In the genomic region with DNA sequence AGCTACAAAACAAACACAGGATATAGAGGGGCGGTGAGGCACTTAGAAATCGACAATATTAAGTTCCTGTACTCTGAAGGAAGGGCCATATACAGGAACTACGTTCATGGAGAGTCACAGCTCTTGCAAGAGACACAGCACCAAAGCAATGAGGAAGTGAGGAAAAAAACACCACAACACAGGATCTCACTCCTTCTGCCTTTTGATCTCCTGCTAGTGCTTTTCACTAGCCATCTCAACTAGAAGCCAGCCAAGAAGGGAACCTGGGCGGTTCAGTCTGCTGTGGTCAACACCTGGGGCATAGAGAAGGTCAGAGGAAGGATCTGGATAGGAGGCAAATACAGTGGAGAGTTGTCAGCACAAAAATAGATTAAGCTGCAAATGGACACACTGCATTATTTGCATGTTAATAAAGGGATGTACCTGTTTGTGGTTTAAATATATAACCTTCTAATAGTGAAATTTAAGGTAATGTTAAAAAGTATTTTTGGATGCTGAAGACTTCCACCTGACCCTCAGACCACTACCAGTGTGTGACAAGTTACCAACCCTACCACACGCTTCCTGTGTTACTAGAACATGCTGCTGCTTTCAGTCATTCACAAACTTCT, we compare ENCODE assay signal across 9 cellular contexts.
A peak's percentile ranks its signal among the peaks of the same experiment; 100 is the strongest.
DNase-seq lines count a peak whose midpoint lies in the region; ATAC-seq and TF ChIP-seq lines count a peak whose summit lies in the region.
"Had no signal": no experiment of that assay in that cellular context is flagged by ENCODE, and none has a peak within 500 bp of the region (broad histone marks: within the 10 kb centered on the region; RNA-seq: fewer than 3 reads in every experiment).

No MANE protein-coding gene starts in this region.

- POLR2A ChIA-PET in activated CD4-positive, alpha-beta T cell treated with anti-CD3 and anti-CD28 coated beads, Interleukin-2, amount 10 ng/mL, durations not matched to agents 7 days and 5 days (lab: Charles Lee), result interaction anchor here (0.7 kb wide), 1 partner anchor 143 kb away, joined by 4 read pairs; no protein-coding TSS in a partner anchor

- ATAC-seq in GM19452 (IDR thresholded peaks at IDR 0.05; ENCODE audit: unreplicated experiment) (peak; percentile 93), HG03432 (IDR thresholded peaks at IDR 0.05; ENCODE audit: unreplicated experiment) (peak; percentile 88)

- CTCF ChIA-PET in activated CD4-positive, alpha-beta T cell treated with anti-CD3 and anti-CD28 coated beads, Interleukin-2, amount 10 ng/mL, durations not matched to agents 7 days and 5 days (lab: Charles Lee), result interaction anchor here (0.5 to 1.3 kb wide), 3 partner anchors 14 to 71 kb away, joined by 3 to 4 read pairs (median 3); no protein-coding TSS in a partner anchor

- H3K4me1 Mint-ChIP-seq in activated CD4-positive, alpha-beta T cell treated with anti-CD3 and anti-CD28 coated beads, Interleukin-2, amount 10 ng/mL, durations not matched to agents 7 days and 5 days, result peaks cover 25% of the 10 kb centered on the region
- peaks cover 5% of the 10 kb centered on the region for H3K4me1 Mint-ChIP-seq in type B pancreatic cell (ENCODE audit: unreplicated experiment)

- H3K36me3 Mint-ChIP-seq in activated CD4-positive, alpha-beta T cell treated with anti-CD3 and anti-CD28 coated beads, Interleukin-2, amount 10 ng/mL, durations not matched to agents 7 days and 5 days (ENCODE audit: low read depth), result no peaks in the 10 kb centered on the region
- no peaks in the 10 kb centered on the region for H3K36me3 Mint-ChIP-seq in type B pancreatic cell

- no peak for TF ChIP-seq CTCF in type B pancreatic cell (conservative IDR thresholded peaks at IDR 0.05)

- H3K4me3 Mint-ChIP-seq in activated CD4-positive, alpha-beta T cell treated with anti-CD3 and anti-CD28 coated beads, Interleukin-2, amount 10 ng/mL, durations not matched to agents 7 days and 5 days, result peak overlapping the region; percentile 14
- no peak overlapping the region for H3K4me3 Mint-ChIP-seq in type B pancreatic cell
- H3K4me3 Mint-ChIP-seq: neural crest cell had no signal

- DNase-seq in GDM1 (lab: John Stamatoyannopoulos, UW), result peak; percentile 54
- peak; percentile 64 for DNase-seq in activated CD4-positive, alpha-beta T cell treated with anti-CD3 and anti-CD28 coated beads, Interleukin-2, amount 10 ng/mL, durations not matched to agents 7 days and 5 days
- DNase-seq in stimulated activated CD8-positive, alpha-beta memory T cell treated with anti-CD3 and anti-CD28 coated beads, Interleukin-12 subunit alpha, Interleukin-12 subunit beta, amount 100 ng/mL, for 1 hour (ENCODE audit: low read depth), result peak; percentile 18
- no peak for DNase-seq in mucosa of gallbladder (ENCODE audit: low spot score)
- DNase-seq in ACHN, result no peak
- no peak for DNase-seq in type B pancreatic cell (ENCODE audit: extremely low spot score, unreplicated experiment)

- peaks cover under 1% of the 10 kb centered on the region for H3K9me3 Mint-ChIP-seq in activated CD4-positive, alpha-beta T cell treated with anti-CD3 and anti-CD28 coated beads, Interleukin-2, amount 10 ng/mL, durations not matched to agents 7 days and 5 days
- no peaks in the 10 kb centered on the region for H3K9me3 Mint-ChIP-seq in type B pancreatic cell
- H3K9me3 Mint-ChIP-seq: neural crest cell had no signal

- H3K27me3 Mint-ChIP-seq in activated CD4-positive, alpha-beta T cell treated with anti-CD3 and anti-CD28 coated beads, Interleukin-2, amount 10 ng/mL, durations not matched to agents 7 days and 5 days, result peaks cover 5% of the 10 kb centered on the region
- H3K27me3 Mint-ChIP-seq in type B pancreatic cell, result peaks cover 9% of the 10 kb centered on the region

- peak overlapping the region; percentile 94 for H3K27ac Mint-ChIP-seq in activated CD4-positive, alpha-beta T cell treated with anti-CD3 and anti-CD28 coated beads, Interleukin-2, amount 10 ng/mL, durations not matched to agents 7 days and 5 days
- no peak overlapping the region for H3K27ac Mint-ChIP-seq in type B pancreatic cell

- in situ Hi-C loops in ACHN (cut with HindIII; ENCODE audit: low pct_ligation_motif_present, low pct_unique_long_range_greater_than_20kb, low sequenced_read_pairs), result no loop called here

Comparison
In these comparisons a context has a peak if more than half of its experiments do, and no peak if none do; other contexts are left out.
1. DNase-seq: peak in GDM1 (single experiment), activated CD4-positive, alpha-beta T cell treated with anti-CD3 and anti-CD28 coated beads, Interleukin-2, amount 10 ng/mL, durations not matched to agents 7 days and 5 days (single experiment) and stimulated activated CD8-positive, alpha-beta memory T cell treated with anti-CD3 and anti-CD28 coated beads, Interleukin-12 subunit alpha, Interleukin-12 subunit beta, amount 100 ng/mL, for 1 hour (single experiment); none in mucosa of gallbladder (single experiment), ACHN (single experiment) and type B pancreatic cell (single experiment).